Comparison of ENCODE assay signal across 24 cellular contexts in genomic region chr10:71230656-71231025, GRCh38. TPM values are rescaled to one million over a fixed set of nuclear protein-coding genes. Genes with fewer than 3 reads are reported as not detected.
DNase-seq lines count a peak whose midpoint lies in the region; ATAC-seq and TF ChIP-seq lines count a peak whose summit lies in the region.
"Had no signal": no experiment of that assay in that cellular context is flagged by ENCODE, and none has a peak within 500 bp of the region (broad histone marks: within the 10 kb centered on the region; RNA-seq: fewer than 3 reads in every experiment).

No MANE protein-coding gene starts in this region.

- intact Hi-C loops in left cardiac atrium (cut with DNase I) (loop anchor here in 1 of 2 donors (5.0 kb wide), 1 partner anchor 37 kb away; no protein-coding TSS in a partner anchor), Right ventricle myocardium superior (cut with DNase I) (no loop called here), testis (cut with DNase I; ENCODE audit: low total_unique reads) (no loop called here)

- no peaks in the 10 kb centered on the region for H3K27me3 ChIP-seq in testis
- H3K27me3 ChIP-seq: colonic mucosa, pancreas, right lobe of liver had no signal

- H3K4me1 ChIP-seq in testis = peaks cover 64% of the 10 kb centered on the region

- no peaks in the 10 kb centered on the region for H3K9me3 Mint-ChIP-seq in nephron
- H3K9me3 Mint-ChIP-seq: activated CD4-positive, alpha-beta T cell treated with anti-CD3 and anti-CD28 coated beads, Interleukin-2, amount 10 ng/mL, durations not matched to agents 7 days and 5 days; activated naive CD4-positive, alpha-beta T cell treated with anti-CD3 and anti-CD28 coated beads, Interleukin-2, amount 50 U/mL, for 24 hours; naive thymus-derived CD8-positive, alpha-beta T cell had no signal

- H3K27ac ChIP-seq in cingulate gyrus (ENCODE audit: low read depth, low read length) (peak overlapping the region; percentile 97), testis (peak overlapping the region; percentile 12 to 52)
- H3K27ac ChIP-seq: colonic mucosa, HL-60, pancreas, right lobe of liver had no signal

- WGBS in testis, 2 donors = 75 to 80% methylated on average over 1 of the region's 1 CpG

- peaks cover 77% of the 10 kb centered on the region for H3K4me1 Mint-ChIP-seq in nephron
- H3K4me1 Mint-ChIP-seq: activated CD4-positive, alpha-beta T cell treated with anti-CD3 and anti-CD28 coated beads, Interleukin-2, amount 10 ng/mL, durations not matched to agents 7 days and 5 days; activated naive CD4-positive, alpha-beta T cell treated with anti-CD3 and anti-CD28 coated beads, Interleukin-2, amount 50 U/mL, for 24 hours had no signal

- DNase-seq in left cardiac atrium (peak; percentile 25), Right ventricle myocardium superior (no peak), testis (no peak), NCI-H1092 treated with DMSO at 0.1 percent for 48 hours (lab: John Stamatoyannopoulos, UW) (no peak)
- DNase-seq in activated T-cell treated with anti-CD3 and anti-CD28 coated beads, Interleukin-2, amount 50 U/mL, for 1 hour = no peak
- DNase-seq: activated CD4-positive, alpha-beta T cell treated with anti-CD3 and anti-CD28 coated beads, Interleukin-2, amount 10 ng/mL, durations not matched to agents 7 days and 5 days; colonic mucosa; DMS153; glutamatergic neuron; Kasumi-1; naive thymus-derived CD8-positive, alpha-beta T cell; NCI-H1048; NCI-H2029; NCI-H345; NCI-H774; stimulated activated CD8-positive, alpha-beta memory T cell treated with anti-CD3 and anti-CD28 coated beads, Interleukin-4, amount 100 ng/mL, for 48 hours; T-helper 9 cell had no signal

- H3K4me3 ChIP-seq in testis = no peak overlapping the region
- H3K4me3 ChIP-seq: colonic mucosa, pancreas, right lobe of liver had no signal

- peaks cover 3% of the 10 kb centered on the region for H3K27me3 Mint-ChIP-seq in nephron (ENCODE audit: low read depth)

- TF ChIP-seq CTCF in nephron (IDR thresholded peaks at IDR 0.05; ENCODE audit: unreplicated experiment in 3 of 3) = no peak
- TF ChIP-seq CTCF in testis (IDR thresholded peaks at IDR 0.05) = no peak

- no peaks in the 10 kb centered on the region for H3K9me3 ChIP-seq in testis
- H3K9me3 ChIP-seq: colonic mucosa, pancreas, right lobe of liver had no signal

- H3K4me3 Mint-ChIP-seq in nephron = peak overlapping the region in 1 of 3 experiments; percentile 14
- H3K4me3 Mint-ChIP-seq: activated CD4-positive, alpha-beta T cell treated with anti-CD3 and anti-CD28 coated beads, Interleukin-2, amount 10 ng/mL, durations not matched to agents 7 days and 5 days; activated naive CD4-positive, alpha-beta T cell treated with anti-CD3 and anti-CD28 coated beads, Interleukin-2, amount 50 U/mL, for 24 hours; naive thymus-derived CD8-positive, alpha-beta T cell had no signal

- no peak for TF ChIP-seq POLR2A in testis (IDR thresholded peaks at IDR 0.05)

- H3K36me3 Mint-ChIP-seq in nephron (ENCODE audit: low read depth) = peaks cover 5% of the 10 kb centered on the region
- H3K36me3 Mint-ChIP-seq: activated naive CD4-positive, alpha-beta T cell treated with anti-CD3 and anti-CD28 coated beads, Interleukin-2, amount 50 U/mL, for 24 hours; naive thymus-derived CD8-positive, alpha-beta T cell had no signal

- no peaks in the 10 kb centered on the region for H3K36me3 ChIP-seq in testis (ENCODE audit: low read depth, missing control alignments)
- H3K36me3 ChIP-seq: colonic mucosa, pancreas, right lobe of liver had no signal

- peak overlapping the region; percentile 37 to 86 (median 55) for H3K27ac Mint-ChIP-seq in nephron
- H3K27ac Mint-ChIP-seq: activated CD4-positive, alpha-beta T cell treated with anti-CD3 and anti-CD28 coated beads, Interleukin-2, amount 10 ng/mL, durations not matched to agents 7 days and 5 days; activated naive CD4-positive, alpha-beta T cell treated with anti-CD3 and anti-CD28 coated beads, Interleukin-2, amount 50 U/mL, for 24 hours had no signal

- ATAC-seq in left cardiac atrium (no peak), Right ventricle myocardium superior (ENCODE audit: poor library complexity) (no peak), GM19395 (IDR thresholded peaks at IDR 0.05; ENCODE audit: unreplicated experiment) (no peak)
- ATAC-seq: naive thymus-derived CD8-positive, alpha-beta T cell; pancreas had no signal

RNA-seq across cellular contexts. Expression of gene UNC5B, which starts 18.3 kb away (rescaled TPM):
- total RNA-seq in left cardiac atrium (10 to 100 TPM; 12.4 to 17.7 TPM), Right ventricle myocardium superior (12.2 TPM), testis (10 to 100 TPM; 24.4 to 44.4 TPM)
- polyA plus RNA-seq in testis (ENCODE audit: insufficient read depth, low read depth, low replicate concordance) = 14.8 TPM
- total RNA-seq: activated CD4-positive, alpha-beta T cell treated with anti-CD3 and anti-CD28 coated beads, Interleukin-2, amount 10 ng/mL, durations not matched to agents 7 days and 5 days; naive thymus-derived CD8-positive, alpha-beta T cell had no signal
